Comparison of ENCODE assay signal across 25 cellular contexts in genomic region chr2:194087569-194087968, GRCh38.
A peak's percentile ranks its signal among the peaks of the same experiment; 100 is the strongest.
DNase-seq lines count a peak whose midpoint lies in the region; ATAC-seq, FAIRE-seq and TF ChIP-seq lines count a peak whose summit lies in the region.
"Had no signal": no experiment of that assay in that cellular context is flagged by ENCODE, and none has a peak within 500 bp of the region (broad histone marks: within the 10 kb centered on the region; RNA-seq: fewer than 3 reads in every experiment).

No MANE protein-coding gene starts in this region.

- H3K79me1 ChIP-seq in H1 (ENCODE audit: low read depth, low read length): no peaks in the 10 kb centered on the region
- no peaks in the 10 kb centered on the region for H3K79me1 ChIP-seq in mesendoderm (ENCODE audit: low read length)

- H3K14ac ChIP-seq in H1 (ENCODE audit: insufficient read length): no peak overlapping the region

- H2BK20ac ChIP-seq in H1 (ENCODE audit: low read length): no peak overlapping the region

- ATAC-seq in Right ventricle myocardium inferior (no peak), GM18858 (IDR thresholded peaks at IDR 0.05; ENCODE audit: unreplicated experiment) (no peak)
- ATAC-seq: activated CD8-positive, alpha-beta T cell treated with anti-CD3 and anti-CD28 coated beads, Interleukin-2, amount 10 ng/mL, durations not matched to agents 7 days and 5 days; activated T-cell treated with anti-CD3 and anti-CD28 coated beads, Interleukin-2, amount 50 U/mL, for 4 hours; gastrocnemius medialis; K562; right cardiac atrium; stimulated activated naive CD8-positive, alpha-beta T cell treated with anti-CD3 and anti-CD28 coated beads, Interleukin-15, Interleukin-2, amounts not matched to agents 100 U/mL and 50 U/mL, for 24 hours had no signal

- DNase-seq in MCF 10A (ENCODE audit: unreplicated experiment): peak; percentile 54
- DNase-seq in breast epithelium (ENCODE audit: low spot score in 2 of 2): no peak
- DNase-seq in NCI-H748 (lab: John Stamatoyannopoulos, UW; ENCODE audit: unreplicated experiment): peak; percentile 80
- no peak for DNase-seq in H1 (ENCODE audit: low read depth in 1 of 2, low spot score in 2 of 2)
- DNase-seq in Right ventricle myocardium inferior (ENCODE audit: missing footprints): no peak
- no peak for DNase-seq in mesendoderm
- no peak for DNase-seq in transverse colon
- DNase-seq: ACHN; activated CD8-positive, alpha-beta T cell treated with anti-CD3 and anti-CD28 coated beads, Interleukin-2, amount 10 ng/mL, durations not matched to agents 7 days and 5 days; activated T-cell treated with anti-CD3 and anti-CD28 coated beads, Interleukin-2, amount 50 U/mL, for 4 hours; brain microvascular endothelial cell; CD4-positive, CD25-positive, alpha-beta regulatory T cell; dermis blood vessel endothelial cell; DND-41; gastrocnemius medialis; GM23248; nucleus accumbens; right cardiac atrium; stimulated activated naive CD8-positive, alpha-beta T cell treated with anti-CD3 and anti-CD28 coated beads, Interleukin-15, Interleukin-2, amounts not matched to agents 100 U/mL and 50 U/mL, for 24 hours; WERI-Rb-1 had no signal

- H3K4me1 ChIP-seq in breast epithelium: no peaks in the 10 kb centered on the region
- peaks cover 0 to 2% (median under 1%) of the 10 kb centered on the region in 4 experiments; a peak in 1 of 7 replicates for H3K4me1 ChIP-seq in H1 (replicated peaks in 1 of 4; ENCODE audit: control insufficient read depth in 3 of 4, insufficient read depth in 4 of 4, low read length in 3 of 4)
- H3K4me1 ChIP-seq in mesendoderm (ENCODE audit: control insufficient read depth, low read depth, low read length): no peaks in the 10 kb centered on the region
- no peaks in the 10 kb centered on the region for H3K4me1 ChIP-seq in transverse colon
- H3K4me1 ChIP-seq: gastrocnemius medialis had no signal

- H3K18ac ChIP-seq in H1 (ENCODE audit: extremely low read depth, low read length) (no peak overlapping the region), mesendoderm (ENCODE audit: low read length) (no peak overlapping the region)

- H3K27ac ChIP-seq in breast epithelium (no peak overlapping the region), H1 (ENCODE audit: low read depth, low read length) (no peak overlapping the region), mesendoderm (ENCODE audit: low read depth, low read length) (no peak overlapping the region), transverse colon (no peak overlapping the region)
- H3K27ac ChIP-seq: brain microvascular endothelial cell, gastrocnemius medialis, GM23248, WERI-Rb-1 had no signal

- CTCF ChIA-PET in MCF 10A (lab: Yijun Ruan, JAX): interaction anchor here (1.2 kb wide), 1 partner anchor 14 kb away, joined by 3 read pairs; no protein-coding TSS in a partner anchor
- CTCF ChIA-PET in H1 (lab: Charles Lee; ENCODE audit: partially characterized antibody): interaction anchor here (0.6 kb wide), 2 partner anchors 228 to 1094 kb away, joined by 3 read pairs; no protein-coding TSS in a partner anchor

- no peak overlapping the region for H3K4me3 Mint-ChIP-seq in MCF 10A (ENCODE audit: unreplicated experiment)
- H3K4me3 Mint-ChIP-seq: activated CD8-positive, alpha-beta T cell treated with anti-CD3 and anti-CD28 coated beads, Interleukin-2, amount 10 ng/mL, durations not matched to agents 7 days and 5 days; activated naive CD4-positive, alpha-beta T cell treated with anti-CD3 and anti-CD28 coated beads, Interleukin-2, amount 50 U/mL, for 24 hours; activated T-cell treated with anti-CD3 and anti-CD28 coated beads, Interleukin-2, amount 50 U/mL, for 4 hours; CD4-positive, CD25-positive, alpha-beta regulatory T cell; type B pancreatic cell had no signal

- H3K23ac ChIP-seq in H1 (ENCODE audit: insufficient read length) (no peak overlapping the region), mesendoderm (ENCODE audit: low read length) (no peak overlapping the region)

- peak overlapping the region; percentile 70; the same call in 1 of the 2 replicates for H2AFZ ChIP-seq in H1 (ENCODE audit: low read length)
- H2AFZ ChIP-seq: GM23248 had no signal

- H2BK120ac ChIP-seq in H1 (replicated peaks; ENCODE audit: low read depth, low read length): no peak overlapping the region
- H2BK120ac ChIP-seq in mesendoderm (ENCODE audit: low read depth, low read length): no peak overlapping the region

- H2BK15ac ChIP-seq in H1 (ENCODE audit: low read length) (no peak overlapping the region), mesendoderm (replicated peaks; ENCODE audit: low read depth) (no peak overlapping the region)

- peaks cover 7% of the 10 kb centered on the region for H3K4me1 Mint-ChIP-seq in MCF 10A (ENCODE audit: insufficient read depth, unreplicated experiment)
- H3K4me1 Mint-ChIP-seq: activated naive CD4-positive, alpha-beta T cell treated with anti-CD3 and anti-CD28 coated beads, Interleukin-2, amount 50 U/mL, for 24 hours; CD4-positive, CD25-positive, alpha-beta regulatory T cell had no signal

- H3K4ac ChIP-seq in H1 (replicated peaks; ENCODE audit: insufficient read length, low read depth, low read length) (no peak overlapping the region), mesendoderm (ENCODE audit: low read depth, low read length) (no peak overlapping the region)

- BruUV-seq in MCF 10A (replicated peaks; lab: Mats Ljungman, UMichigan): no TSS peak

- FAIRE-seq in H1 (lab: Jason Lieb, UNC): no peak
- FAIRE-seq: GM18507, K562 had no signal

- no peaks in the 10 kb centered on the region for H4K20me1 ChIP-seq in H1 (replicated peaks in 1 of 2; ENCODE audit: control insufficient read depth in 1 of 2, insufficient read depth in 2 of 2, low read length in 2 of 2)

- no peaks in the 10 kb centered on the region for H3K27me3 Mint-ChIP-seq in MCF 10A (ENCODE audit: insufficient read depth, unreplicated experiment)
- H3K27me3 Mint-ChIP-seq: activated naive CD4-positive, alpha-beta T cell treated with anti-CD3 and anti-CD28 coated beads, Interleukin-2, amount 50 U/mL, for 24 hours; CD4-positive, CD25-positive, alpha-beta regulatory T cell; type B pancreatic cell had no signal

- H3K23me2 ChIP-seq in H1 (ENCODE audit: low read depth, low read length): no peaks in the 10 kb centered on the region

- POLR2A ChIA-PET in MCF 10A (lab: Yijun Ruan, JAX): interaction anchor here (0.6 to 1.1 kb wide), 2 partner anchors 17 to 56 kb away, joined by 3 to 4 read pairs; no protein-coding TSS in a partner anchor
- POLR2A ChIA-PET in H1 (lab: Charles Lee; ENCODE audit: partially characterized antibody): no interaction called here

- TF ChIP-seq RAD21 in H1 (IDR thresholded peaks at IDR 0.05 in 1 of 2, conservative IDR thresholded peaks at IDR 0.05 in 1 of 2; ENCODE audit: low read depth in 2 of 2, low read length in 2 of 2): no peak

- no peak for TF ChIP-seq POLR2A in breast epithelium (IDR thresholded peaks at IDR 0.05)
- TF ChIP-seq POLR2A in H1 (IDR thresholded peaks at IDR 0.05; ENCODE audit: control extremely low read depth in 1 of 2, low read depth in 2 of 2, low read length in 2 of 2): no peak
- TF ChIP-seq POLR2A in transverse colon (IDR thresholded peaks at IDR 0.05): no peak

- no peak overlapping the region for H3K4me3 ChIP-seq in breast epithelium
- no peak overlapping the region for H3K4me3 ChIP-seq in H1 (ENCODE audit: extremely low read depth in 1 of 4, insufficient read depth in 2 of 4, low read depth in 3 of 4, low read length in 4 of 4)
- H3K4me3 ChIP-seq in mesendoderm (ENCODE audit: low read length): no peak overlapping the region
- no peak overlapping the region for H3K4me3 ChIP-seq in transverse colon
- H3K4me3 ChIP-seq: gastrocnemius medialis, GM23248, K562 had no signal

- H3K79me2 ChIP-seq in H1 (ENCODE audit: control insufficient read depth in 1 of 2, insufficient read depth in 2 of 2, low read length in 2 of 2): no peaks in the 10 kb centered on the region
- H3K79me2 ChIP-seq in mesendoderm (ENCODE audit: control insufficient read depth, insufficient read depth, low read length): no peaks in the 10 kb centered on the region

- H2AK5ac ChIP-seq in H1 (ENCODE audit: low read depth, low read length): no peak overlapping the region
- H2AK5ac ChIP-seq in mesendoderm (ENCODE audit: low read length): no peak overlapping the region

- no peaks in the 10 kb centered on the region for H3K27me3 ChIP-seq in breast epithelium
- H3K27me3 ChIP-seq in H1 (replicated peaks in 1 of 4; ENCODE audit: control insufficient read depth in 3 of 4, extremely low read depth in 1 of 4, insufficient read depth in 3 of 4, low read length in 3 of 4): no peaks in the 10 kb centered on the region
- H3K27me3 ChIP-seq in mesendoderm (ENCODE audit: insufficient read depth, low read length, poor library complexity): no peaks in the 10 kb centered on the region
- no peaks in the 10 kb centered on the region for H3K27me3 ChIP-seq in transverse colon
- H3K27me3 ChIP-seq: brain microvascular endothelial cell, gastrocnemius medialis had no signal

- H3K9me3 ChIP-seq in breast epithelium: peaks cover 3 to 5% of the 10 kb centered on the region in 2 donors
- H3K9me3 ChIP-seq in H1 (ENCODE audit: insufficient read depth in 2 of 2, low read depth in 1 of 2, low read length in 1 of 2): peaks cover 0 to 7% of the 10 kb centered on the region in 2 experiments; a peak in 1 of 4 replicates
- H3K9me3 ChIP-seq in transverse colon: no peaks in the 10 kb centered on the region
- H3K9me3 ChIP-seq: gastrocnemius medialis had no signal

- H2BK5ac ChIP-seq in H1 (ENCODE audit: low read depth, low read length): no peak overlapping the region
- no peak overlapping the region for H2BK5ac ChIP-seq in mesendoderm (ENCODE audit: low read length)

- H3K36me3 Mint-ChIP-seq in MCF 10A (ENCODE audit: insufficient read depth, unreplicated experiment): no peaks in the 10 kb centered on the region
- H3K36me3 Mint-ChIP-seq: activated naive CD4-positive, alpha-beta T cell treated with anti-CD3 and anti-CD28 coated beads, Interleukin-2, amount 50 U/mL, for 24 hours; CD4-positive, CD25-positive, alpha-beta regulatory T cell; type B pancreatic cell had no signal

- peak overlapping the region; percentile 6 for H3K56ac ChIP-seq in H1 (replicated peaks; ENCODE audit: insufficient read length, low read depth, low read length)
- no peak overlapping the region for H3K56ac ChIP-seq in mesendoderm (ENCODE audit: low read length)

- H4K5ac ChIP-seq in H1 (ENCODE audit: insufficient read length, low read depth, low read length) (no peak overlapping the region), mesendoderm (ENCODE audit: low read length) (no peak overlapping the region)

- no peaks in the 10 kb centered on the region for H3K9me3 Mint-ChIP-seq in MCF 10A (ENCODE audit: unreplicated experiment)
- H3K9me3 Mint-ChIP-seq: activated naive CD4-positive, alpha-beta T cell treated with anti-CD3 and anti-CD28 coated beads, Interleukin-2, amount 50 U/mL, for 24 hours; activated T-cell treated with anti-CD3 and anti-CD28 coated beads, Interleukin-2, amount 50 U/mL, for 4 hours; type B pancreatic cell had no signal

- H3K9ac ChIP-seq in H1 (replicated peaks in 1 of 4; ENCODE audit: extremely low read depth in 1 of 4, low read depth in 3 of 4, low read length in 3 of 4) (no peak overlapping the region), mesendoderm (ENCODE audit: low read length) (no peak overlapping the region)
- H3K9ac ChIP-seq: GM23248 had no signal

- H3K36me3 ChIP-seq in breast epithelium (no peaks in the 10 kb centered on the region), H1 (ENCODE audit: control insufficient read depth in 2 of 4, insufficient read depth in 4 of 4, low read length in 3 of 4) (no peaks in the 10 kb centered on the region), mesendoderm (ENCODE audit: control insufficient read depth, insufficient read depth, low read length) (no peaks in the 10 kb centered on the region), transverse colon (no peaks in the 10 kb centered on the region)
- H3K36me3 ChIP-seq: brain microvascular endothelial cell, gastrocnemius medialis, WERI-Rb-1 had no signal

- H4K8ac ChIP-seq in H1 (ENCODE audit: extremely low read depth, insufficient read depth, low read length): no peak overlapping the region
- no peak overlapping the region for H4K8ac ChIP-seq in mesendoderm (ENCODE audit: low read depth, low read length)

- no peak overlapping the region for H3K4me2 ChIP-seq in H1 (ENCODE audit: insufficient read depth in 1 of 2, low read depth in 2 of 2, low read length in 2 of 2)
- H3K4me2 ChIP-seq in mesendoderm (ENCODE audit: low read length): no peak overlapping the region

- no peak overlapping the region for H2BK12ac ChIP-seq in H1 (ENCODE audit: low read depth, low read length)

- no peak for TF ChIP-seq EP300 in H1 (IDR thresholded peaks at IDR 0.05; ENCODE audit: borderline replicate concordance in 1 of 2, low read depth in 2 of 2, low read length in 2 of 2)
- no peak for TF ChIP-seq EP300 in transverse colon (IDR thresholded peaks at IDR 0.05; ENCODE audit: low read depth)

- in situ Hi-C loops in transverse colon (cut with MboI; ENCODE audit: low pct_ligation_motif_present in 1 of 4, low pct_unique_long_range_greater_than_20kb in 1 of 4, low sequenced_read_pairs in 3 of 4): no loop called here

- intact Hi-C loops in MCF 10A (cut with micrococcal nuclease): no loop called here
- intact Hi-C loops in breast epithelium (cut with DNase I; ENCODE audit: low total_unique reads): no loop called here
- intact Hi-C loops in Right ventricle myocardium inferior (cut with DNase I): no loop called here
- intact Hi-C loops in transverse colon (cut with DNase I; ENCODE audit: low total_unique reads): no loop called here

- TF ChIP-seq CTCF in MCF 10A (IDR thresholded peaks at IDR 0.05; ENCODE audit: unreplicated experiment) (no peak), breast epithelium (IDR thresholded peaks at IDR 0.05) (no peak), H1 (IDR thresholded peaks at IDR 0.05; ENCODE audit: control extremely low read depth in 1 of 3, insufficient read depth in 1 of 3, low read depth in 1 of 3, low read length in 3 of 3) (no peak), transverse colon (IDR thresholded peaks at IDR 0.05) (no peak)

- no peak overlapping the region for H4K91ac ChIP-seq in H1 (replicated peaks; ENCODE audit: insufficient read length, low read length)

- 75% methylated on average over 2 of the region's 2 CpGs; no CpG with 5 or more reads in 1 of the 2 experiments for WGBS in H1 (ENCODE audit: extremely low coverage in 1 of 2, insufficient coverage in 1 of 2, insufficient read length in 1 of 2, insufficient replicate concordance in 2 of 2, low coverage in 1 of 2, low lambda C conversion rate in 2 of 2, missing lambda C conversion rate in 1 of 2), 2 experiments
- WGBS in mesendoderm (ENCODE audit: extremely low coverage, insufficient coverage, low lambda C conversion rate): no CpG with 5 or more reads among the region's 2 CpGs
- WGBS in transverse colon (ENCODE audit: low coverage in 1 of 2), 2 donors: 46 to 74% methylated on average over 2 of the region's 2 CpGs

- peak overlapping the region; percentile 85 for H3K27ac Mint-ChIP-seq in MCF 10A (ENCODE audit: low read depth, unreplicated experiment)
- H3K27ac Mint-ChIP-seq: activated CD8-positive, alpha-beta T cell treated with anti-CD3 and anti-CD28 coated beads, Interleukin-2, amount 10 ng/mL, durations not matched to agents 7 days and 5 days; activated naive CD4-positive, alpha-beta T cell treated with anti-CD3 and anti-CD28 coated beads, Interleukin-2, amount 50 U/mL, for 24 hours; CD4-positive, CD25-positive, alpha-beta regulatory T cell; type B pancreatic cell had no signal

Comparison
In these comparisons a context has a peak if more than half of its experiments do, and no peak if none do; other contexts are left out.
1. DNase-seq: peak in MCF 10A (single experiment) and NCI-H748 (single experiment); none in breast epithelium (0 of 2), H1 (0 of 2), Right ventricle myocardium inferior (single experiment), mesendoderm (single experiment) and transverse colon (single experiment).